Comparison of ENCODE assay signal across 1 cellular context in genomic region chr3:45716790-45717336, GRCh38.
TF ChIP-seq lines count a peak whose summit lies in the region.

No MANE protein-coding gene starts in this region.

TF ChIP-seq in IMR-90, 13 proteins besides CTCF, POLR2A, EP300 and RAD21:
- TF ChIP-seq MAFK (IDR thresholded peaks at IDR 0.05; ENCODE audit: low read depth, low read length) (no peak), SMC3 (IDR thresholded peaks at IDR 0.05; ENCODE audit: low read depth, low read length) (no peak), USF2 (IDR thresholded peaks at IDR 0.05; ENCODE audit: low read depth, low read length) (no peak), MAZ (IDR thresholded peaks at IDR 0.05; ENCODE audit: borderline replicate concordance, low read depth, low read length) (no peak), NFE2L2 (IDR thresholded peaks at IDR 0.05; ENCODE audit: low read depth, low read length) (no peak), CHD1 (IDR thresholded peaks at IDR 0.05; ENCODE audit: low read depth, low read length) (no peak), FOS (IDR thresholded peaks at IDR 0.05; ENCODE audit: low read depth, low read length) (no peak), ELK1 (IDR thresholded peaks at IDR 0.05; ENCODE audit: borderline replicate concordance, low read depth, low read length) (no peak), BHLHE40 (IDR thresholded peaks at IDR 0.05; ENCODE audit: low read depth, low read length) (no peak), RFX5 (IDR thresholded peaks at IDR 0.05; ENCODE audit: low read depth, low read length) (no peak), RCOR1 (IDR thresholded peaks at IDR 0.05; ENCODE audit: insufficient replicate concordance, low read length) (no peak), MXI1 (IDR thresholded peaks at IDR 0.05; ENCODE audit: borderline replicate concordance, low read depth, low read length) (no peak), CEBPB (IDR thresholded peaks at IDR 0.05; ENCODE audit: low read depth, low read length) (no peak)
TF ChIP-seq in IMR-90: peak in this region for 0.
